In genomic region chr12:121120323-121120722, GRCh38 we compare ENCODE assay signal across 22 cellular contexts.
"Had no signal": no experiment of that assay in that cellular context is flagged by ENCODE, and none has a peak within 500 bp of the region (broad histone marks: within the 10 kb centered on the region; RNA-seq: fewer than 3 reads in every experiment).

No MANE protein-coding gene starts in this region.

- DNase-seq: activated CD4-positive, alpha-beta T cell treated with anti-CD3 and anti-CD28 coated beads for 4 hours; activated CD8-positive, alpha-beta memory T cell treated with anti-CD3 and anti-CD28 coated beads, Interleukin-2, amount 50 U/mL, for 4 hours; activated CD8-positive, alpha-beta T cell treated with anti-CD3 and anti-CD28 coated beads for 36 hours; activated gamma-delta T cell treated with Interleukin-2 at 50 U/mL for 16 hours; activated naive CD4-positive, alpha-beta T cell treated with anti-CD3 and anti-CD28 coated beads, Interleukin-2, amount 10 ng/mL, durations not matched to agents 7 days and 5 days; activated naive CD8-positive, alpha-beta T cell treated with anti-CD3 and anti-CD28 coated beads for 36 hours; activated T-cell treated with anti-CD3 and anti-CD28 coated beads, Interleukin-2, amount 50 U/mL, for 72 hours; cerebellar nuclear complex; Kasumi-1; MV-4-11; NCI-H1092 treated with DMSO at 0.1 percent for 48 hours; NCI-H1417 treated with DMSO at 0.1 percent for 48 hours; NCI-H1694; NCI-H2029 treated with DMSO at 0.1 percent for 48 hours; NCI-H446; NCI-H524; PC-3; SHP77 treated with DMSO at 0.1 percent for 48 hours; T-cell; T-helper 2 cell; T1000 had no signal

- ATAC-seq: activated CD4-positive, CD25-positive, alpha-beta regulatory T cell treated with anti-CD3 and anti-CD28 coated beads, Interleukin-2, amount 50 U/mL, for 24 hours; activated CD8-positive, alpha-beta T cell treated with anti-CD3 and anti-CD28 coated beads for 36 hours; activated T-cell treated with anti-CD3 and anti-CD28 coated beads, Interleukin-2, amount 50 U/mL, for 72 hours; PC-3; T-cell had no signal
